In genomic region chr13:41050041-41050440, GRCh38 we compare ENCODE assay signal across 18 cellular contexts. TPM values are rescaled to one million over a fixed set of nuclear protein-coding genes. Genes with fewer than 3 reads are reported as not detected.
A peak's percentile ranks its signal among the peaks of the same experiment; 100 is the strongest.
DNase-seq lines count a peak whose midpoint lies in the region; ATAC-seq lines count a peak whose summit lies in the region.
"Had no signal": no experiment of that assay in that cellular context is flagged by ENCODE, and none has a peak within 500 bp of the region (broad histone marks: within the 10 kb centered on the region; RNA-seq: fewer than 3 reads in every experiment).

No MANE protein-coding gene starts in this region.

- DNase-seq in activated T-cell treated with anti-CD3 and anti-CD28 coated beads, Interleukin-2, amount 50 U/mL, for 4 hours, result no peak
- no peak for DNase-seq in activated T-cell treated with anti-CD3 and anti-CD28 coated beads, Interleukin-2, amount 50 U/mL, for 1 hour
- DNase-seq in NOMO-1 treated with dmso at 0.1 percent for 144 hours (lab: John Stamatoyannopoulos, UW; ENCODE audit: unreplicated experiment) (peak; percentile 52), T-helper 1 cell (no peak), GOT3 (lab: John Stamatoyannopoulos, UW) (no peak)
- DNase-seq in effector memory CD8-positive, alpha-beta T cell, result no peak
- DNase-seq in stimulated activated effector memory CD8-positive, alpha-beta T cell treated with anti-CD3 and anti-CD28 coated beads, Interleukin-12 subunit alpha, Interleukin-12 subunit beta, amount 100 ng/mL, for 72 hours (ENCODE audit: low spot score in 2 of 2), result no peak
- DNase-seq: activated naive CD4-positive, alpha-beta T cell treated with anti-CD3 and anti-CD28 coated beads, Interleukin-2, amount 10 ng/mL, durations not matched to agents 7 days and 5 days; DMS 273 treated with DMSO at 0.1 percent for 48 hours; GDM1; NCI-H146; NCI-H774; SK-N-SH; stimulated activated CD4-positive, alpha-beta T cell treated with anti-CD3 and anti-CD28 coated beads, Interleukin-4, amount 100 ng/mL, for 24 hours had no signal

- no peak overlapping the region for H3K4me3 Mint-ChIP-seq in activated T-cell treated with anti-CD3 and anti-CD28 coated beads, Interleukin-2, amount 50 U/mL, for 4 hours
- H3K4me3 Mint-ChIP-seq in effector memory CD8-positive, alpha-beta T cell, result no peak overlapping the region
- H3K4me3 Mint-ChIP-seq in stimulated activated effector memory CD8-positive, alpha-beta T cell treated with anti-CD3 and anti-CD28 coated beads, Interleukin-12 subunit alpha, Interleukin-12 subunit beta, amount 100 ng/mL, for 72 hours, result no peak overlapping the region
- H3K4me3 Mint-ChIP-seq: activated naive CD4-positive, alpha-beta T cell treated with anti-CD3 and anti-CD28 coated beads, Interleukin-2, amount 10 ng/mL, durations not matched to agents 7 days and 5 days; mesothelial cell of epicardium; neural crest cell had no signal

- H3K27ac Mint-ChIP-seq in effector memory CD8-positive, alpha-beta T cell, result no peak overlapping the region
- no peak overlapping the region for H3K27ac Mint-ChIP-seq in stimulated activated effector memory CD8-positive, alpha-beta T cell treated with anti-CD3 and anti-CD28 coated beads, Interleukin-12 subunit alpha, Interleukin-12 subunit beta, amount 100 ng/mL, for 72 hours
- H3K27ac Mint-ChIP-seq: activated naive CD4-positive, alpha-beta T cell treated with anti-CD3 and anti-CD28 coated beads, Interleukin-2, amount 10 ng/mL, durations not matched to agents 7 days and 5 days had no signal

- H3K27me3 Mint-ChIP-seq in activated T-cell treated with anti-CD3 and anti-CD28 coated beads, Interleukin-2, amount 50 U/mL, for 4 hours (ENCODE audit: low read depth), result no peaks in the 10 kb centered on the region
- H3K27me3 Mint-ChIP-seq in effector memory CD8-positive, alpha-beta T cell, result no peaks in the 10 kb centered on the region
- H3K27me3 Mint-ChIP-seq: activated naive CD4-positive, alpha-beta T cell treated with anti-CD3 and anti-CD28 coated beads, Interleukin-2, amount 10 ng/mL, durations not matched to agents 7 days and 5 days had no signal

- peaks cover 11% of the 10 kb centered on the region for H3K36me3 Mint-ChIP-seq in activated T-cell treated with anti-CD3 and anti-CD28 coated beads, Interleukin-2, amount 50 U/mL, for 4 hours (ENCODE audit: insufficient read depth)
- peaks cover 4% of the 10 kb centered on the region for H3K36me3 Mint-ChIP-seq in effector memory CD8-positive, alpha-beta T cell (ENCODE audit: insufficient read depth)
- no peaks in the 10 kb centered on the region for H3K36me3 Mint-ChIP-seq in stimulated activated effector memory CD8-positive, alpha-beta T cell treated with anti-CD3 and anti-CD28 coated beads, Interleukin-12 subunit alpha, Interleukin-12 subunit beta, amount 100 ng/mL, for 72 hours

- H3K9me3 Mint-ChIP-seq in activated T-cell treated with anti-CD3 and anti-CD28 coated beads, Interleukin-2, amount 50 U/mL, for 4 hours, result no peaks in the 10 kb centered on the region
- H3K9me3 Mint-ChIP-seq in effector memory CD8-positive, alpha-beta T cell, result no peaks in the 10 kb centered on the region
- H3K9me3 Mint-ChIP-seq in stimulated activated effector memory CD8-positive, alpha-beta T cell treated with anti-CD3 and anti-CD28 coated beads, Interleukin-12 subunit alpha, Interleukin-12 subunit beta, amount 100 ng/mL, for 72 hours, result peaks cover 3% of the 10 kb centered on the region

- peaks cover 39% of the 10 kb centered on the region for H3K4me1 Mint-ChIP-seq in activated T-cell treated with anti-CD3 and anti-CD28 coated beads, Interleukin-2, amount 50 U/mL, for 4 hours (ENCODE audit: low read depth)
- H3K4me1 Mint-ChIP-seq in effector memory CD8-positive, alpha-beta T cell (ENCODE audit: low read depth in 2 of 2), result peaks cover 15 to 18% of the 10 kb centered on the region in 2 donors
- H3K4me1 Mint-ChIP-seq in stimulated activated effector memory CD8-positive, alpha-beta T cell treated with anti-CD3 and anti-CD28 coated beads, Interleukin-12 subunit alpha, Interleukin-12 subunit beta, amount 100 ng/mL, for 72 hours, result peaks cover 32% of the 10 kb centered on the region

- peak; percentile 94 to 96 for ATAC-seq in activated T-cell treated with anti-CD3 and anti-CD28 coated beads, Interleukin-2, amount 50 U/mL, for 4 hours
- ATAC-seq in effector memory CD8-positive, alpha-beta T cell (replicated peaks), result peak; percentile 10
- peak; percentile 96 for ATAC-seq in stimulated activated effector memory CD8-positive, alpha-beta T cell treated with anti-CD3 and anti-CD28 coated beads, Interleukin-12 subunit alpha, Interleukin-12 subunit beta, amount 100 ng/mL, for 72 hours
- no peak for ATAC-seq in HG02571 (IDR thresholded peaks at IDR 0.05; ENCODE audit: unreplicated experiment)
- ATAC-seq: GM12878 had no signal

RNA-seq across cellular contexts. Expression of gene WBP4, which starts 11.3 kb away (rescaled TPM):
- 10 to 100 TPM in 2 of 3 donors, 1 to 10 TPM in 1; 8.5 to 17.5 (median 13.9) TPM for total RNA-seq in activated T-cell treated with anti-CD3 and anti-CD28 coated beads, Interleukin-2, amount 50 U/mL, for 4 hours

RNA-seq across cellular contexts. Expression of gene ELF1, which starts 30.9 kb away (rescaled TPM):
- total RNA-seq in activated T-cell treated with anti-CD3 and anti-CD28 coated beads, Interleukin-2, amount 50 U/mL, for 4 hours, result 10 to 100 TPM; 49.0 to 56.6 (median 55.9) TPM
